28 cellular contexts compared by ENCODE assay signal in genomic region chr19:581399-582111, GRCh38. TPM values are rescaled to one million over a fixed set of nuclear protein-coding genes. Genes with fewer than 3 reads are reported as not detected.
DNase-seq lines count a peak whose midpoint lies in the region; ATAC-seq, FAIRE-seq and TF ChIP-seq lines count a peak whose summit lies in the region.
"Had no signal": no experiment of that assay in that cellular context is flagged by ENCODE, and none has a peak within 500 bp of the region (broad histone marks: within the 10 kb centered on the region; RNA-seq: fewer than 3 reads in every experiment).

No MANE protein-coding gene starts in this region.

- peak; percentile 14 for DNase-seq in activated T-cell treated with anti-CD3 and anti-CD28 coated beads, Interleukin-2, amount 50 U/mL, for 1 hour
- no peak for DNase-seq in activated T-cell treated with anti-CD3 and anti-CD28 coated beads, Interleukin-2, amount 50 U/mL, for 48 hours
- DNase-seq in IMR-90 (no peak), chondrocyte (ENCODE audit: low spot score) (peak; percentile 93), HepG2 (ENCODE audit: low spot score) (no peak), HFFc6 (no peak), HK-2 (ENCODE audit: unreplicated experiment) (no peak), Karpas-422 (no peak)
- DNase-seq: ACHN, BE2C, Calu3, GOT3, HCEC 1CT, NCI-H1092 treated with DMSO at 0.1 percent for 48 hours, NCI-H1436, NCI-H187, NCI-H2081 treated with DMSO at 0.1 percent for 48 hours, NCI-H2171, NCI-H226, NCI-H510A, SK-N-SH, SW 1271 had no signal

- H4K91ac ChIP-seq in IMR-90 (ENCODE audit: insufficient read depth, low read depth, low read length): no peak overlapping the region

- H2BK5ac ChIP-seq in IMR-90 (ENCODE audit: low read depth, low read length, poor library complexity, severe bottlenecking): no peak overlapping the region

- no peak overlapping the region for H4K5ac ChIP-seq in IMR-90 (ENCODE audit: low read depth, low read length)

- TF ChIP-seq RAD21 in IMR-90 (IDR thresholded peaks at IDR 0.05; ENCODE audit: low read length) (no peak), HepG2 (CRISPR knock-in tag; IDR thresholded peaks at IDR 0.05) (no peak)

- H2AK9ac ChIP-seq in IMR-90 (replicated peaks; ENCODE audit: low read depth, low read length, poor library complexity): peak overlapping the region; percentile 61

- H3K4me2 ChIP-seq in IMR-90 (ENCODE audit: low read depth, low read length) (no peak overlapping the region), HepG2 (ENCODE audit: low read depth, low read length) (no peak overlapping the region), Karpas-422 (ENCODE audit: low read depth, low read length, poor library complexity, severe bottlenecking) (no peak overlapping the region)
- H3K4me2 ChIP-seq: SK-N-SH had no signal

- FAIRE-seq in HepG2 (lab: Jason Lieb, UNC): no peak
- FAIRE-seq: HTR-8/SVneo had no signal

- no peak overlapping the region for H2BK15ac ChIP-seq in IMR-90 (ENCODE audit: low read depth, low read length)

- BruUV-seq in IMR-90 (replicated peaks; lab: Mats Ljungman, UMichigan): no TSS peak
- no TSS peak for BruUV-seq in HepG2 (replicated peaks; lab: Mats Ljungman, UMichigan)

- H2AFZ ChIP-seq in IMR-90 (replicated peaks; ENCODE audit: low read length, poor library complexity) (no peak overlapping the region), HepG2 (ENCODE audit: low read length) (no peak overlapping the region), Karpas-422 (ENCODE audit: low read length) (no peak overlapping the region)

- H3K4me1 ChIP-seq in IMR-90 (ENCODE audit: control insufficient read depth, insufficient read depth, low read length): peaks cover 2% of the 10 kb centered on the region; the same call in 1 of the 2 replicates
- peaks cover 16% of the 10 kb centered on the region for H3K4me1 ChIP-seq in HepG2 (ENCODE audit: insufficient read depth, low read length)
- no peaks in the 10 kb centered on the region for H3K4me1 ChIP-seq in Karpas-422 (ENCODE audit: low read length)
- H3K4me1 ChIP-seq: BE2C had no signal

- H3K36me3 Mint-ChIP-seq in chondrocyte (ENCODE audit: low read depth): no peaks in the 10 kb centered on the region
- H3K36me3 Mint-ChIP-seq in HFFc6 (ENCODE audit: low read depth): 0 out of 2 replicates have a peak, but pooled peaks cover 5% of the 10 kb centered on the region

- H3K9me2 ChIP-seq in Karpas-422 (replicated peaks; ENCODE audit: insufficient read depth, low read length): no peaks in the 10 kb centered on the region
- H3K9me2 ChIP-seq: SK-N-SH had no signal

- no peak overlapping the region for H3K56ac ChIP-seq in IMR-90 (ENCODE audit: extremely low read depth, insufficient read depth, low read length)

- no peak overlapping the region for H3K4me3 Mint-ChIP-seq in chondrocyte (ENCODE audit: unreplicated experiment)
- no peak overlapping the region for H3K4me3 Mint-ChIP-seq in HFFc6
- H3K4me3 Mint-ChIP-seq: CD14-positive monocyte; CD8-positive, alpha-beta memory T cell had no signal

- peaks cover 3% of the 10 kb centered on the region; the same call in 1 of the 2 replicates for H3K9me1 ChIP-seq in IMR-90 (ENCODE audit: insufficient read depth, low read length)

- TF ChIP-seq CTCF in IMR-90 (conservative IDR thresholded peaks at IDR 0.05; ENCODE audit: low read depth, low read length): no peak
- TF ChIP-seq CTCF in chondrocyte (IDR thresholded peaks at IDR 0.05): no peak
- TF ChIP-seq CTCF in HepG2 (CRISPR knock-in tag; IDR thresholded peaks at IDR 0.05): no peak
- no peak for TF ChIP-seq CTCF in HFFc6 (IDR thresholded peaks at IDR 0.05)

- H3K27ac ChIP-seq in IMR-90 (ENCODE audit: insufficient read depth, low read length) (no peak overlapping the region), HepG2 (ENCODE audit: extremely low read length, insufficient read depth, low read length) (no peak overlapping the region), Karpas-422 (ENCODE audit: low read length) (no peak overlapping the region)
- H3K27ac ChIP-seq: 22Rv1 had no signal

- H3K4me1 Mint-ChIP-seq in chondrocyte (ENCODE audit: low read depth): peaks cover 6% of the 10 kb centered on the region
- peaks cover 17% of the 10 kb centered on the region for H3K4me1 Mint-ChIP-seq in HFFc6 (ENCODE audit: low read depth)

- H3K9ac ChIP-seq in IMR-90 (ENCODE audit: low read depth, low read length) (no peak overlapping the region), HepG2 (ENCODE audit: insufficient read depth, low read depth, low read length) (no peak overlapping the region), Karpas-422 (ENCODE audit: low read length) (no peak overlapping the region)
- H3K9ac ChIP-seq: SK-N-SH had no signal

- no peak for TF ChIP-seq EP300 in HepG2 (IDR thresholded peaks at IDR 0.05; ENCODE audit: low read depth in 2 of 2, low read length in 2 of 2)
- no peak for TF ChIP-seq EP300 in HepG2 (CRISPR knock-in tag; IDR thresholded peaks at IDR 0.05; ENCODE audit: borderline replicate concordance)

- POLR2A ChIA-PET in IMR-90 (lab: Charles Lee; ENCODE audit: unreplicated experiment) (no interaction called here), HepG2 (lab: Yijun Ruan, JAX) (no interaction called here)

- CTCF ChIA-PET in IMR-90 (lab: Yijun Ruan, JAX) (no interaction called here), HepG2 (lab: Yijun Ruan, JAX; ENCODE audit: low intra/inter-chr PET ratio, low total read pairs) (no interaction called here)

- H3K79me2 ChIP-seq in HepG2 (ENCODE audit: insufficient read depth, low read length): peaks cover 32% of the 10 kb centered on the region
- H3K79me2 ChIP-seq in Karpas-422 (ENCODE audit: low read length): peaks cover 21% of the 10 kb centered on the region

- in situ Hi-C loops in IMR-90 (cut with MboI; ENCODE audit: low sequenced_read_pairs): no loop called here
- in situ Hi-C loops in HepG2 (cut with HindIII; ENCODE audit: extremely low pct_ligation_motif_present, low pct_unique_long_range_greater_than_20kb): loop anchor here (10.0 kb wide), 1 partner anchor 153 kb away; no protein-coding TSS in a partner anchor

- H2BK20ac ChIP-seq in IMR-90 (ENCODE audit: low read depth, low read length): no peak overlapping the region

- H3K18ac ChIP-seq in IMR-90 (ENCODE audit: low read depth, low read length): no peak overlapping the region

- no peak for ATAC-seq in IMR-90 (ENCODE audit: low read depth)
- no peak for ATAC-seq in HepG2
- ATAC-seq: Panc1 had no signal

- H4K20me1 ChIP-seq in IMR-90 (ENCODE audit: insufficient read depth, low read length) (peaks cover 71% of the 10 kb centered on the region), HepG2 (ENCODE audit: insufficient read depth, low read length) (peaks cover 71% of the 10 kb centered on the region), Karpas-422 (ENCODE audit: insufficient read depth, low read depth, low read length) (peaks cover 28% of the 10 kb centered on the region; the same call in 1 of the 2 replicates)

- H3K4me3 ChIP-seq in IMR-90 (ENCODE audit: insufficient read depth, low read depth, low read length) (no peak overlapping the region), HepG2 (replicated peaks in 1 of 3; ENCODE audit: insufficient read depth in 1 of 3, low read depth in 2 of 3, low read length in 3 of 3) (no peak overlapping the region), Karpas-422 (ENCODE audit: low read length) (no peak overlapping the region)

- 96% methylated on average over 9 of the region's 40 CpGs; no CpG with 5 or more reads in 1 of the 2 experiments for WGBS in IMR-90 (ENCODE audit: extremely low coverage in 2 of 2, insufficient read length in 1 of 2), 2 experiments
- WGBS in HepG2 (ENCODE audit: low lambda C conversion rate): 95% methylated on average over 15 of the region's 40 CpGs

- H2BK120ac ChIP-seq in IMR-90 (ENCODE audit: low read depth, low read length): no peak overlapping the region

- H3K27me3 ChIP-seq in IMR-90 (ENCODE audit: control insufficient read depth, insufficient read depth, low read length) (no peaks in the 10 kb centered on the region), HepG2 (ENCODE audit: control insufficient read depth in 1 of 2, insufficient read depth in 2 of 2, low read length in 2 of 2) (peaks cover 1 to 4% of the 10 kb centered on the region in 2 experiments; a peak in 3 of 5 replicates), Karpas-422 (ENCODE audit: low read length) (no peaks in the 10 kb centered on the region)
- H3K27me3 ChIP-seq: BE2C had no signal

- peaks cover 26% of the 10 kb centered on the region; the same call in 1 of the 2 replicates for H3K36me3 ChIP-seq in IMR-90 (ENCODE audit: control insufficient read depth, insufficient read depth, low read length)
- peaks cover 32 to 39% of the 10 kb centered on the region in 2 experiments; a peak in 4 of 5 replicates for H3K36me3 ChIP-seq in HepG2 (replicated peaks in 1 of 2; ENCODE audit: control insufficient read depth in 1 of 2, insufficient read depth in 2 of 2, low read length in 2 of 2)
- 0 out of 2 replicates have a peak, but pooled peaks cover 2% of the 10 kb centered on the region for H3K36me3 ChIP-seq in Karpas-422 (ENCODE audit: insufficient read depth, low read length)

- H3K4ac ChIP-seq in IMR-90 (ENCODE audit: low read depth, low read length): no peak overlapping the region

- no peak overlapping the region for H3K23ac ChIP-seq in IMR-90 (ENCODE audit: low read depth, low read length)

- H3K9me3 Mint-ChIP-seq in chondrocyte (ENCODE audit: low read depth) (no peaks in the 10 kb centered on the region), HFFc6 (no peaks in the 10 kb centered on the region)
- H3K9me3 Mint-ChIP-seq: CD14-positive monocyte; CD8-positive, alpha-beta memory T cell had no signal

- no peak overlapping the region for H2AK5ac ChIP-seq in IMR-90 (ENCODE audit: low read depth, low read length)

- peaks cover 0 to 33% of the 10 kb centered on the region in 2 experiments; a peak in 2 of 4 replicates for H3K79me1 ChIP-seq in IMR-90 (ENCODE audit: low read depth in 1 of 2, low read length in 2 of 2)

- dilution Hi-C loops in IMR-90 (cut with HindIII; ENCODE audit: low sequenced_read_pairs, unreplicated experiment): no loop called here

- H4K8ac ChIP-seq in IMR-90 (ENCODE audit: low read depth in 2 of 2, low read length in 2 of 2): no peak overlapping the region

- H3K27me3 Mint-ChIP-seq in chondrocyte (ENCODE audit: low read depth) (no peaks in the 10 kb centered on the region), HFFc6 (ENCODE audit: insufficient read depth) (peaks cover 5% of the 10 kb centered on the region)

- H3K14ac ChIP-seq in IMR-90 (replicated peaks; ENCODE audit: low read depth, low read length): no peak overlapping the region

- H3K9me3 ChIP-seq in IMR-90 (ENCODE audit: control insufficient read depth, insufficient read depth, low read length) (no peaks in the 10 kb centered on the region), HepG2 (ENCODE audit: low read length) (no peaks in the 10 kb centered on the region), Karpas-422 (ENCODE audit: low read length) (no peaks in the 10 kb centered on the region)
- H3K9me3 ChIP-seq: BE2C, SK-N-SH had no signal

- no peak overlapping the region for H3K27ac Mint-ChIP-seq in chondrocyte (ENCODE audit: unreplicated experiment)
- H3K27ac Mint-ChIP-seq in HFFc6: no peak overlapping the region
- H3K27ac Mint-ChIP-seq: CD14-positive monocyte; CD8-positive, alpha-beta memory T cell had no signal

- intact Hi-C loops in IMR-90 (cut with micrococcal nuclease) (no loop called here), HepG2 (cut with micrococcal nuclease; ENCODE audit: unreplicated experiment) (loop anchor here (10.0 kb wide), 1 partner anchor 83 kb away; the partner anchor contains the start of gene RNF126)

- TF ChIP-seq POLR2A in IMR-90 (IDR thresholded peaks at IDR 0.05; ENCODE audit: low read depth, low read length) (no peak), HepG2 (IDR thresholded peaks at IDR 0.05; ENCODE audit: insufficient read depth in 1 of 2, low read depth in 2 of 2, low read length in 2 of 2) (no peak)

RNA-seq across cellular contexts. Expression of gene HCN2, which starts 8.1 kb away (rescaled TPM):
- total RNA-seq in IMR-90 (2012; rRNA removed) (0.56 and 0.72 TPM in 2 replicates), chondrocyte (6.2 to 6.8 TPM (median 6.7 TPM) in 3 replicates), HepG2 (2016; rRNA removed; fragmentation: Illumina TruSeq; extraction: Trizol) (not detected in 2 replicates)
- polyA plus RNA-seq in IMR-90 (2012; rRNA removed) (2.0 and 2.6 TPM in 2 replicates), HepG2 (2011; rRNA removed) (0.01 and 0.05 TPM in 2 replicates)
- polyA plus RNA-seq in IMR-90 (2012; cell fraction: cytosol; rRNA removed): 1.5 and 5.2 TPM in 2 replicates
- polyA plus RNA-seq in IMR-90 (2012; cell fraction: nucleus; rRNA removed; ENCODE audit: low replicate concordance): 1.3 and 4.0 TPM in 2 replicates
- total RNA-seq in HepG2 (2016; cell fraction: cytosol; rRNA removed; fragmentation: Illumina TruSeq; extraction: Trizol; ENCODE audit: low read depth): not detected in 2 replicates
- total RNA-seq in HepG2 (2016; cell fraction: insoluble cytoplasmic fraction; rRNA removed; fragmentation: Illumina TruSeq; extraction: Trizol): not detected in 2 replicates
- 0.03 TPM in 1 of 2 replicates, not detected in the other for total RNA-seq in HepG2 (2016; cell fraction: membrane; rRNA removed; fragmentation: Illumina TruSeq; extraction: Trizol)
- total RNA-seq in HepG2 (2016; cell fraction: nucleus; rRNA removed; fragmentation: Illumina TruSeq; extraction: Trizol): not detected in 2 replicates
- polyA plus RNA-seq in HepG2 (2011; cell fraction: cytosol; rRNA removed): 0.07 and 0.09 TPM in 2 replicates
- polyA plus RNA-seq in HepG2 (2011; cell fraction: nucleus; rRNA removed): 0.19 and 0.24 TPM in 2 replicates
- 0.15 and 0.39 TPM in 2 replicates for polyA plus RNA-seq in HepG2 (2012)
- 0.07 TPM in 1 of 2 replicates, not detected in the other for polyA plus RNA-seq in HepG2 (2016; cell fraction: cytosol; fragmentation: Illumina TruSeq; extraction: Trizol; ENCODE audit: low read depth)
- polyA plus RNA-seq in HepG2 (2016; cell fraction: insoluble cytoplasmic fraction; fragmentation: Illumina TruSeq; extraction: Trizol; ENCODE audit: low read depth): not detected in 2 replicates
- 0.05 TPM in 1 of 2 replicates, not detected in the other for polyA plus RNA-seq in HepG2 (2016; cell fraction: membrane; fragmentation: Illumina TruSeq; extraction: Trizol; ENCODE audit: low read depth)
- polyA plus RNA-seq in HepG2 (2016; cell fraction: nucleus; fragmentation: Illumina TruSeq; extraction: Trizol; ENCODE audit: insufficient read depth, low read depth): not detected in 2 replicates
- 0.16 and 9.3 TPM in 2 replicates for polyA minus RNA-seq in HepG2 (2011; rRNA and poly(A)+ RNA removed; ENCODE audit: low replicate concordance)
- not detected in 2 replicates for polyA minus RNA-seq in HepG2 (2011; cell fraction: cytosol; rRNA and poly(A)+ RNA removed)
- not detected in 2 replicates for polyA minus RNA-seq in HepG2 (2011; cell fraction: nucleus; rRNA and poly(A)+ RNA removed)
- 1 to 10 TPM; 2.8 to 3.6 (median 3.1) TPM for total RNA-seq in HFFc6 (2021; fragmentation: NEBNext Ultra II Directional; extraction: Animal tissue kit (Norgen Biotek cat#: 25700))
- not detected in 2 replicates for total RNA-seq in Karpas-422 (2014; rRNA removed; shearing (Covaris generic); ENCODE audit: low replicate concordance)
- polyA plus RNA-seq: CD14-positive monocyte; CD8-positive, alpha-beta memory T cell had no signal

RNA-seq across cellular contexts. Expression of gene BSG, which starts 9.2 kb away (rescaled TPM):
- total RNA-seq in IMR-90 (2012; rRNA removed) (129 and 130 TPM in 2 replicates), chondrocyte (440 to 503 TPM (median 452 TPM) in 3 replicates), HepG2 (2016; rRNA removed; fragmentation: Illumina TruSeq; extraction: Trizol) (136 and 309 TPM in 2 replicates)
- polyA plus RNA-seq in IMR-90 (2012; rRNA removed) (698 and 994 TPM in 2 replicates), HepG2 (2011; rRNA removed) (754 and 1,057 TPM in 2 replicates)
- 596 and 943 TPM in 2 replicates for polyA plus RNA-seq in IMR-90 (2012; cell fraction: cytosol; rRNA removed)
- polyA plus RNA-seq in IMR-90 (2012; cell fraction: nucleus; rRNA removed; ENCODE audit: low replicate concordance): 294 and 438 TPM in 2 replicates
- total RNA-seq in HepG2 (2016; cell fraction: cytosol; rRNA removed; fragmentation: Illumina TruSeq; extraction: Trizol; ENCODE audit: low read depth): 81.8 and 84.4 TPM in 2 replicates
- total RNA-seq in HepG2 (2016; cell fraction: insoluble cytoplasmic fraction; rRNA removed; fragmentation: Illumina TruSeq; extraction: Trizol): 114 and 317 TPM in 2 replicates
- 96.0 and 109 TPM in 2 replicates for total RNA-seq in HepG2 (2016; cell fraction: membrane; rRNA removed; fragmentation: Illumina TruSeq; extraction: Trizol)
- 271 and 340 TPM in 2 replicates for total RNA-seq in HepG2 (2016; cell fraction: nucleus; rRNA removed; fragmentation: Illumina TruSeq; extraction: Trizol)
- 595 and 749 TPM in 2 replicates for polyA plus RNA-seq in HepG2 (2011; cell fraction: cytosol; rRNA removed)
- polyA plus RNA-seq in HepG2 (2011; cell fraction: nucleus; rRNA removed): 561 and 615 TPM in 2 replicates
- polyA plus RNA-seq in HepG2 (2012): 926 and 933 TPM in 2 replicates
- polyA plus RNA-seq in HepG2 (2016; cell fraction: cytosol; fragmentation: Illumina TruSeq; extraction: Trizol; ENCODE audit: low read depth): 148 and 149 TPM in 2 replicates
- polyA plus RNA-seq in HepG2 (2016; cell fraction: insoluble cytoplasmic fraction; fragmentation: Illumina TruSeq; extraction: Trizol; ENCODE audit: low read depth): 179 and 219 TPM in 2 replicates
- polyA plus RNA-seq in HepG2 (2016; cell fraction: membrane; fragmentation: Illumina TruSeq; extraction: Trizol; ENCODE audit: low read depth): 152 and 167 TPM in 2 replicates
- polyA plus RNA-seq in HepG2 (2016; cell fraction: nucleus; fragmentation: Illumina TruSeq; extraction: Trizol; ENCODE audit: insufficient read depth, low read depth): 760 and 837 TPM in 2 replicates
- polyA minus RNA-seq in HepG2 (2011; rRNA and poly(A)+ RNA removed; ENCODE audit: low replicate concordance): 426 and 707 TPM in 2 replicates
- 369 and 454 TPM in 2 replicates for polyA minus RNA-seq in HepG2 (2011; cell fraction: cytosol; rRNA and poly(A)+ RNA removed)
- polyA minus RNA-seq in HepG2 (2011; cell fraction: nucleus; rRNA and poly(A)+ RNA removed): 97.1 and 115 TPM in 2 replicates
- 100 to 1,000 TPM; 422 to 534 (median 465) TPM for total RNA-seq in HFFc6 (2021; fragmentation: NEBNext Ultra II Directional; extraction: Animal tissue kit (Norgen Biotek cat#: 25700))
- total RNA-seq in Karpas-422 (2014; rRNA removed; shearing (Covaris generic); ENCODE audit: low replicate concordance): 124 and 186 TPM in 2 replicates

RNA-seq across cellular contexts. Expression of gene GZMM, which starts 37.7 kb away (rescaled TPM):
- total RNA-seq in IMR-90 (2012; rRNA removed): not detected in 2 replicates
- 0.11 and 0.24 TPM in 2 replicates for polyA plus RNA-seq in IMR-90 (2012; rRNA removed)
- 0.23 and 0.81 TPM in 2 replicates for polyA plus RNA-seq in IMR-90 (2012; cell fraction: cytosol; rRNA removed)
- polyA plus RNA-seq in IMR-90 (2012; cell fraction: nucleus; rRNA removed; ENCODE audit: low replicate concordance): 0.11 and 0.50 TPM in 2 replicates
- not detected in 3 replicates for total RNA-seq in chondrocyte
- total RNA-seq in HepG2 (2016; rRNA removed; fragmentation: Illumina TruSeq; extraction: Trizol): not detected in 2 replicates
- not detected in 2 replicates for total RNA-seq in HepG2 (2016; cell fraction: cytosol; rRNA removed; fragmentation: Illumina TruSeq; extraction: Trizol; ENCODE audit: low read depth)
- not detected in 2 replicates for total RNA-seq in HepG2 (2016; cell fraction: insoluble cytoplasmic fraction; rRNA removed; fragmentation: Illumina TruSeq; extraction: Trizol)
- total RNA-seq in HepG2 (2016; cell fraction: membrane; rRNA removed; fragmentation: Illumina TruSeq; extraction: Trizol): not detected in 2 replicates
- not detected in 2 replicates for total RNA-seq in HepG2 (2016; cell fraction: nucleus; rRNA removed; fragmentation: Illumina TruSeq; extraction: Trizol)
- polyA plus RNA-seq in HepG2 (2011; rRNA removed): 0.07 TPM in 1 of 2 replicates, not detected in the other
- polyA plus RNA-seq in HepG2 (2011; cell fraction: cytosol; rRNA removed): 0.13 TPM in 1 of 2 replicates, not detected in the other
- polyA plus RNA-seq in HepG2 (2011; cell fraction: nucleus; rRNA removed): 0.50 and 0.71 TPM in 2 replicates
- polyA plus RNA-seq in HepG2 (2012): 0.16 TPM in 1 of 2 replicates, not detected in the other
- polyA plus RNA-seq in HepG2 (2016; cell fraction: cytosol; fragmentation: Illumina TruSeq; extraction: Trizol; ENCODE audit: low read depth): not detected in 2 replicates
- not detected in 2 replicates for polyA plus RNA-seq in HepG2 (2016; cell fraction: insoluble cytoplasmic fraction; fragmentation: Illumina TruSeq; extraction: Trizol; ENCODE audit: low read depth)
- polyA plus RNA-seq in HepG2 (2016; cell fraction: membrane; fragmentation: Illumina TruSeq; extraction: Trizol; ENCODE audit: low read depth): not detected in 2 replicates
- not detected in 2 replicates for polyA plus RNA-seq in HepG2 (2016; cell fraction: nucleus; fragmentation: Illumina TruSeq; extraction: Trizol; ENCODE audit: insufficient read depth, low read depth)
- polyA minus RNA-seq in HepG2 (2011; rRNA and poly(A)+ RNA removed; ENCODE audit: low replicate concordance): not detected in 2 replicates
- polyA minus RNA-seq in HepG2 (2011; cell fraction: cytosol; rRNA and poly(A)+ RNA removed): not detected in 2 replicates
- polyA minus RNA-seq in HepG2 (2011; cell fraction: nucleus; rRNA and poly(A)+ RNA removed): not detected in 2 replicates
- total RNA-seq in HFFc6 (2021; fragmentation: NEBNext Ultra II Directional; extraction: Animal tissue kit (Norgen Biotek cat#: 25700)): under 1 TPM in 1 of 6 experiments, not detected in 5; 0.24 TPM
- 0.32 TPM in 1 of 2 replicates, not detected in the other for total RNA-seq in Karpas-422 (2014; rRNA removed; shearing (Covaris generic); ENCODE audit: low replicate concordance)
- total RNA-seq: Calu3, OCI-LY7 had no signal
- polyA plus RNA-seq: SK-N-SH had no signal

RNA-seq across cellular contexts. Expression of gene CDC34, which starts 50.0 kb away (rescaled TPM):
- total RNA-seq in IMR-90 (2012; rRNA removed) (35.7 and 39.2 TPM in 2 replicates), chondrocyte (41.4 to 71.1 TPM (median 66.9 TPM) in 3 replicates), HepG2 (2016; rRNA removed; fragmentation: Illumina TruSeq; extraction: Trizol) (119 and 138 TPM in 2 replicates)
- polyA plus RNA-seq in IMR-90 (2012; rRNA removed) (68.9 and 80.8 TPM in 2 replicates), HepG2 (2011; rRNA removed) (140 and 150 TPM in 2 replicates)
- 94.6 and 103 TPM in 2 replicates for polyA plus RNA-seq in IMR-90 (2012; cell fraction: cytosol; rRNA removed)
- 46.7 and 97.7 TPM in 2 replicates for polyA plus RNA-seq in IMR-90 (2012; cell fraction: nucleus; rRNA removed; ENCODE audit: low replicate concordance)
- 181 and 194 TPM in 2 replicates for total RNA-seq in HepG2 (2016; cell fraction: cytosol; rRNA removed; fragmentation: Illumina TruSeq; extraction: Trizol; ENCODE audit: low read depth)
- total RNA-seq in HepG2 (2016; cell fraction: insoluble cytoplasmic fraction; rRNA removed; fragmentation: Illumina TruSeq; extraction: Trizol): 104 and 144 TPM in 2 replicates
- total RNA-seq in HepG2 (2016; cell fraction: membrane; rRNA removed; fragmentation: Illumina TruSeq; extraction: Trizol): 198 and 240 TPM in 2 replicates
- total RNA-seq in HepG2 (2016; cell fraction: nucleus; rRNA removed; fragmentation: Illumina TruSeq; extraction: Trizol): 59.6 and 65.5 TPM in 2 replicates
- polyA plus RNA-seq in HepG2 (2011; cell fraction: cytosol; rRNA removed): 102 and 147 TPM in 2 replicates
- polyA plus RNA-seq in HepG2 (2011; cell fraction: nucleus; rRNA removed): 121 and 122 TPM in 2 replicates
- polyA plus RNA-seq in HepG2 (2012): 90.8 and 101 TPM in 2 replicates
- 157 and 191 TPM in 2 replicates for polyA plus RNA-seq in HepG2 (2016; cell fraction: cytosol; fragmentation: Illumina TruSeq; extraction: Trizol; ENCODE audit: low read depth)
- polyA plus RNA-seq in HepG2 (2016; cell fraction: insoluble cytoplasmic fraction; fragmentation: Illumina TruSeq; extraction: Trizol; ENCODE audit: low read depth): 118 and 140 TPM in 2 replicates
- polyA plus RNA-seq in HepG2 (2016; cell fraction: membrane; fragmentation: Illumina TruSeq; extraction: Trizol; ENCODE audit: low read depth): 153 and 184 TPM in 2 replicates
- polyA plus RNA-seq in HepG2 (2016; cell fraction: nucleus; fragmentation: Illumina TruSeq; extraction: Trizol; ENCODE audit: insufficient read depth, low read depth): 130 and 138 TPM in 2 replicates
- polyA minus RNA-seq in HepG2 (2011; rRNA and poly(A)+ RNA removed; ENCODE audit: low replicate concordance): 60.5 and 88.3 TPM in 2 replicates
- polyA minus RNA-seq in HepG2 (2011; cell fraction: cytosol; rRNA and poly(A)+ RNA removed): 42.1 and 46.2 TPM in 2 replicates
- 19.1 and 22.1 TPM in 2 replicates for polyA minus RNA-seq in HepG2 (2011; cell fraction: nucleus; rRNA and poly(A)+ RNA removed)
- total RNA-seq in HFFc6 (2021; fragmentation: NEBNext Ultra II Directional; extraction: Animal tissue kit (Norgen Biotek cat#: 25700)): 10 to 100 TPM; 63.8 to 79.9 (median 64.6) TPM
- total RNA-seq in Karpas-422 (2014; rRNA removed; shearing (Covaris generic); ENCODE audit: low replicate concordance): 25.7 and 96.8 TPM in 2 replicates

RNA-seq across cellular contexts. Expression of gene POLRMT, which starts 51.8 kb away (rescaled TPM):
- 9.9 and 10.3 TPM in 2 replicates for total RNA-seq in IMR-90 (2012; rRNA removed)
- 29.6 and 44.6 TPM in 2 replicates for polyA plus RNA-seq in IMR-90 (2012; rRNA removed)
- polyA plus RNA-seq in IMR-90 (2012; cell fraction: cytosol; rRNA removed): 13.8 and 22.8 TPM in 2 replicates
- 96.1 and 272 TPM in 2 replicates for polyA plus RNA-seq in IMR-90 (2012; cell fraction: nucleus; rRNA removed; ENCODE audit: low replicate concordance)
- 27.3 to 35.8 TPM (median 35.5 TPM) in 3 replicates for total RNA-seq in chondrocyte
- 52.5 and 78.0 TPM in 2 replicates for total RNA-seq in HepG2 (2016; rRNA removed; fragmentation: Illumina TruSeq; extraction: Trizol)
- total RNA-seq in HepG2 (2016; cell fraction: cytosol; rRNA removed; fragmentation: Illumina TruSeq; extraction: Trizol; ENCODE audit: low read depth): 14.6 and 16.3 TPM in 2 replicates
- total RNA-seq in HepG2 (2016; cell fraction: insoluble cytoplasmic fraction; rRNA removed; fragmentation: Illumina TruSeq; extraction: Trizol): 49.1 and 82.6 TPM in 2 replicates
- 30.6 and 32.9 TPM in 2 replicates for total RNA-seq in HepG2 (2016; cell fraction: membrane; rRNA removed; fragmentation: Illumina TruSeq; extraction: Trizol)
- total RNA-seq in HepG2 (2016; cell fraction: nucleus; rRNA removed; fragmentation: Illumina TruSeq; extraction: Trizol): 53.4 and 70.1 TPM in 2 replicates
- polyA plus RNA-seq in HepG2 (2011; rRNA removed): 101 and 114 TPM in 2 replicates
- 20.8 and 36.5 TPM in 2 replicates for polyA plus RNA-seq in HepG2 (2011; cell fraction: cytosol; rRNA removed)
- polyA plus RNA-seq in HepG2 (2011; cell fraction: nucleus; rRNA removed): 255 and 333 TPM in 2 replicates
- 52.2 and 65.7 TPM in 2 replicates for polyA plus RNA-seq in HepG2 (2012)
- polyA plus RNA-seq in HepG2 (2016; cell fraction: cytosol; fragmentation: Illumina TruSeq; extraction: Trizol; ENCODE audit: low read depth): 16.5 and 17.7 TPM in 2 replicates
- polyA plus RNA-seq in HepG2 (2016; cell fraction: insoluble cytoplasmic fraction; fragmentation: Illumina TruSeq; extraction: Trizol; ENCODE audit: low read depth): 70.9 and 71.7 TPM in 2 replicates
- 34.9 and 37.3 TPM in 2 replicates for polyA plus RNA-seq in HepG2 (2016; cell fraction: membrane; fragmentation: Illumina TruSeq; extraction: Trizol; ENCODE audit: low read depth)
- 138 and 146 TPM in 2 replicates for polyA plus RNA-seq in HepG2 (2016; cell fraction: nucleus; fragmentation: Illumina TruSeq; extraction: Trizol; ENCODE audit: insufficient read depth, low read depth)
- 247 and 377 TPM in 2 replicates for polyA minus RNA-seq in HepG2 (2011; rRNA and poly(A)+ RNA removed; ENCODE audit: low replicate concordance)
- polyA minus RNA-seq in HepG2 (2011; cell fraction: cytosol; rRNA and poly(A)+ RNA removed): 67.1 and 69.6 TPM in 2 replicates
- 37.9 and 42.3 TPM in 2 replicates for polyA minus RNA-seq in HepG2 (2011; cell fraction: nucleus; rRNA and poly(A)+ RNA removed)
- 10 to 100 TPM; 29.9 to 44.2 (median 34.7) TPM for total RNA-seq in HFFc6 (2021; fragmentation: NEBNext Ultra II Directional; extraction: Animal tissue kit (Norgen Biotek cat#: 25700))
- total RNA-seq in Karpas-422 (2014; rRNA removed; shearing (Covaris generic); ENCODE audit: low replicate concordance): 51.5 and 60.6 TPM in 2 replicates

Comparison
In these comparisons a context has a peak if more than half of its experiments do, and no peak if none do; other contexts are left out.
1. DNase-seq: peak in activated T-cell treated with anti-CD3 and anti-CD28 coated beads, Interleukin-2, amount 50 U/mL, for 1 hour (single experiment) and chondrocyte (single experiment); none in activated T-cell treated with anti-CD3 and anti-CD28 coated beads, Interleukin-2, amount 50 U/mL, for 48 hours (0 of 2), IMR-90 (single experiment), HepG2 (single experiment), HFFc6 (single experiment), HK-2 (single experiment) and Karpas-422 (single experiment).